Comparison of ENCODE assay signal across 8 cellular contexts in genomic region chr6:85865665-85866372, GRCh38.
DNase-seq lines count a peak whose midpoint lies in the region; ATAC-seq and TF ChIP-seq lines count a peak whose summit lies in the region.

No MANE protein-coding gene starts in this region.

- H3K27me3 ChIP-seq in ascending aorta = no peaks in the 10 kb centered on the region
- H3K27me3 ChIP-seq in left lung = no peaks in the 10 kb centered on the region

- intact Hi-C loops in ascending aorta (cut with DNase I) (loop anchor here (2.0 to 10.0 kb wide), 3 partner anchors 109 to 221 kb away; partner anchors contain the start of gene SYNCRIP), left lung (cut with DNase I) (no loop called here)

- H3K4me3 ChIP-seq in ascending aorta = peak overlapping the region; percentile 45 to 68
- H3K4me3 ChIP-seq in left lung = peak overlapping the region; percentile 14 to 29

- peak; percentile 10 for DNase-seq in AG08396 (ENCODE audit: low spot score)
- DNase-seq in GM19238 (ENCODE audit: insufficient read length, low spot score) = peak; percentile 9
- DNase-seq in ascending aorta (ENCODE audit: low spot score in 2 of 2) = no peak
- no peak for DNase-seq in left lung
- DNase-seq in KG1 (lab: John Stamatoyannopoulos, UW) = no peak
- no peak for DNase-seq in NOMO-1 (lab: John Stamatoyannopoulos, UW; ENCODE audit: unreplicated experiment in 2 of 2)

- ATAC-seq in HG03571 (IDR thresholded peaks at IDR 0.05; ENCODE audit: unreplicated experiment) (peak; percentile 69), left lung (peak; percentile 68), GM18520 (IDR thresholded peaks at IDR 0.05; ENCODE audit: unreplicated experiment) (no peak)

- no peaks in the 10 kb centered on the region for H3K36me3 ChIP-seq in ascending aorta
- no peaks in the 10 kb centered on the region for H3K36me3 ChIP-seq in left lung

- H3K4me1 ChIP-seq in ascending aorta = peaks cover 0 to 19% of the 10 kb centered on the region in 2 donors
- peaks cover 8 to 10% of the 10 kb centered on the region in 2 donors for H3K4me1 ChIP-seq in left lung

- TF ChIP-seq CTCF in ascending aorta (IDR thresholded peaks at IDR 0.05) = no peak
- no peak for TF ChIP-seq CTCF in left lung (IDR thresholded peaks at IDR 0.05)

- H3K27ac ChIP-seq in ascending aorta (peak overlapping the region; percentile 82 to 85), left lung (no peak overlapping the region)

- H3K9me3 ChIP-seq in ascending aorta = no peaks in the 10 kb centered on the region
- H3K9me3 ChIP-seq in left lung = no peaks in the 10 kb centered on the region

Comparison
In these comparisons a context has a peak if more than half of its experiments do, and no peak if none do; other contexts are left out.
1. DNase-seq: peak in AG08396 (single experiment) and GM19238 (single experiment); none in ascending aorta (0 of 2), left lung (0 of 2), KG1 (single experiment) and NOMO-1 (0 of 2).
2. H3K27ac ChIP-seq: peak in ascending aorta (2 of 2); none in left lung (0 of 2).